8 cellular contexts compared by ENCODE assay signal in the genomic region with DNA sequence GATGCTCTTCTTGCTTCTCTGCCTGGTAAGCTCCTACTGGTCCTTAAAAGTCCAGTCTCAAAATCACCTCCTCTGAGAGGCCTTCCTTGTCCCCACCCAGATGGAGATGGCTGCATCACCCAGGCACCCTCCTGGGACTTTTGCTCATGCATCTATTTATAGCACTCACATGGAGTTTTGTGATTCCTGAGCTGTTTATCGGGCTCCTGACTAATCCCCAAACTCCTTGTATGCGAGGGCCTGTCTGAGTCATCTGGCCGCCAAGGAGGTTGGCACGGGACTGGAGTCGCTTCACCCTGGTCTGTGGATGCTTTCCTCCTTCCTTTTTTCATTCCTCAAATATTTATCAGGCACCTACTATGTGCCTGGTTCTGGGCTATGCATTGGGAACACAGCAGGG.
DNase-seq lines count a peak whose midpoint lies in the region; ATAC-seq, FAIRE-seq and TF ChIP-seq lines count a peak whose summit lies in the region.
"Had no signal": no experiment of that assay in that cellular context is flagged by ENCODE, and none has a peak within 500 bp of the region (broad histone marks: within the 10 kb centered on the region; RNA-seq: fewer than 3 reads in every experiment).

No MANE protein-coding gene starts in this region.

- peak; percentile 56 for DNase-seq in D341Med (ENCODE audit: low spot score)
- peak; percentile 85 for DNase-seq in RCC 7860 (ENCODE audit: low spot score)
- DNase-seq in fibroblast of mammary gland (ENCODE audit: low read depth) = peak; percentile 98
- peak; percentile 95 for DNase-seq in retinal pigment epithelial cell (ENCODE audit: low read depth)
- DNase-seq in COR-L47 (lab: John Stamatoyannopoulos, UW) = no peak
- DNase-seq: activated CD4-positive, CD25-positive, alpha-beta regulatory T cell had no signal

- FAIRE-seq in RCC 7860 (lab: Jason Lieb, UNC) = peak; percentile 84

- ATAC-seq in GM18870 (IDR thresholded peaks at IDR 0.05; ENCODE audit: unreplicated experiment) (no peak), HG03520 (IDR thresholded peaks at IDR 0.05; ENCODE audit: unreplicated experiment) (no peak)

- H3K4me3 ChIP-seq in fibroblast of mammary gland (ENCODE audit: control insufficient read depth, low read depth, low read length) (no peak overlapping the region), retinal pigment epithelial cell (ENCODE audit: low read length) (no peak overlapping the region)

- no peak for TF ChIP-seq CTCF in fibroblast of mammary gland (conservative IDR thresholded peaks at IDR 0.05; ENCODE audit: control insufficient read depth, insufficient read depth, low read depth, low read length)
- no peak for TF ChIP-seq CTCF in retinal pigment epithelial cell (conservative IDR thresholded peaks at IDR 0.05; ENCODE audit: low read depth, low read length)
